Comparison of ENCODE assay signal across 22 cellular contexts in genomic region chr3:105857963-105858362, GRCh38. TPM values are rescaled to one million over a fixed set of nuclear protein-coding genes. Genes with fewer than 3 reads are reported as not detected.
DNase-seq lines count a peak whose midpoint lies in the region; ATAC-seq and TF ChIP-seq lines count a peak whose summit lies in the region.
"Had no signal": no experiment of that assay in that cellular context is flagged by ENCODE, and none has a peak within 500 bp of the region (broad histone marks: within the 10 kb centered on the region; RNA-seq: fewer than 3 reads in every experiment).

No MANE protein-coding gene starts in this region.

- H3K4me3 ChIP-seq in DOHH2 (ENCODE audit: low read length) (no peak overlapping the region), coronary artery (no peak overlapping the region)
- H3K4me3 ChIP-seq: dorsolateral prefrontal cortex, sigmoid colon, thyroid gland had no signal

- DNase-seq in T-helper 2 cell treated with Interferon-gamma antibody and Interleukin-4, amounts not matched to agents 5 μg/mL and 100 μg/mL, for 36 hours (ENCODE audit: low spot score): no peak
- no peak for DNase-seq in T-helper 2 cell
- no peak for DNase-seq in naive thymus-derived CD8-positive, alpha-beta T cell
- no peak for DNase-seq in mucosa of gallbladder (ENCODE audit: low spot score)
- no peak for DNase-seq in NCI-H446 (lab: John Stamatoyannopoulos, UW)
- no peak for DNase-seq in coronary artery (ENCODE audit: low spot score)
- DNase-seq: cerebellar nuclear complex; dorsolateral prefrontal cortex; islet precursor cell; KG1; NCI-H1436; NCI-H345; NCI-H748 treated with DMSO at 0.1 percent for 48 hours; sigmoid colon; stimulated activated CD4-positive, alpha-beta T cell treated with anti-CD3 and anti-CD28 coated beads, Interleukin-4, amount 100 ng/mL, for 4 hours; stimulated activated naive CD4-positive, alpha-beta T cell; thyroid gland had no signal

- no peaks in the 10 kb centered on the region for H3K9me2 ChIP-seq in DOHH2 (replicated peaks; ENCODE audit: control insufficient read depth, low read length)

- H3K27me3 ChIP-seq in DOHH2 (ENCODE audit: control insufficient read depth, low read length): no peaks in the 10 kb centered on the region
- H3K27me3 ChIP-seq: dorsolateral prefrontal cortex, sigmoid colon, thyroid gland had no signal

- POLR2A ChIA-PET in naive thymus-derived CD8-positive, alpha-beta T cell (lab: Charles Lee): interaction anchor here (1.0 kb wide), 1 partner anchor 11 kb away, joined by 4 read pairs; the partner anchor contains the start of gene CBLB

- H3K4me1 Mint-ChIP-seq in T-helper 2 cell treated with Interferon-gamma antibody and Interleukin-4, amounts not matched to agents 5 μg/mL and 100 μg/mL, for 36 hours (ENCODE audit: low read depth): peaks cover 7% of the 10 kb centered on the region
- H3K4me1 Mint-ChIP-seq in activated naive CD8-positive, alpha-beta T cell (ENCODE audit: low read depth): peaks cover 54% of the 10 kb centered on the region
- H3K4me1 Mint-ChIP-seq in naive thymus-derived CD8-positive, alpha-beta T cell: peaks cover 9 to 61% (median 40%) of the 10 kb centered on the region in 4 donors

- ATAC-seq in naive thymus-derived CD8-positive, alpha-beta T cell: peak in 1 of 2 donors; percentile 23
- ATAC-seq: activated T-helper 17 cell treated with anti-CD3 and anti-CD28 coated beads, Interleukin-2, amount 50 U/mL, for 72 hours had no signal

- peak overlapping the region; percentile 3 for H3K27ac Mint-ChIP-seq in T-helper 2 cell treated with Interferon-gamma antibody and Interleukin-4, amounts not matched to agents 5 μg/mL and 100 μg/mL, for 36 hours
- peak overlapping the region; percentile 59 for H3K27ac Mint-ChIP-seq in activated naive CD8-positive, alpha-beta T cell
- H3K27ac Mint-ChIP-seq in naive thymus-derived CD8-positive, alpha-beta T cell: peak overlapping the region in 5 of 10 donors; percentile 1 to 60 (median 9)
- H3K27ac Mint-ChIP-seq: activated T-helper 17 cell treated with anti-CD3 and anti-CD28 coated beads, Interleukin-2, amount 50 U/mL, for 72 hours had no signal

- H3K4me2 ChIP-seq in DOHH2 (ENCODE audit: low read length): peak overlapping the region; percentile 28

- peaks cover 48% of the 10 kb centered on the region for H3K36me3 Mint-ChIP-seq in T-helper 2 cell treated with Interferon-gamma antibody and Interleukin-4, amounts not matched to agents 5 μg/mL and 100 μg/mL, for 36 hours (ENCODE audit: low read depth)
- H3K36me3 Mint-ChIP-seq in activated naive CD8-positive, alpha-beta T cell: peaks cover 35% of the 10 kb centered on the region
- H3K36me3 Mint-ChIP-seq in naive thymus-derived CD8-positive, alpha-beta T cell: peaks cover 5 to 56% (median 30%) of the 10 kb centered on the region in 3 donors

- H3K4me3 Mint-ChIP-seq in T-helper 2 cell treated with Interferon-gamma antibody and Interleukin-4, amounts not matched to agents 5 μg/mL and 100 μg/mL, for 36 hours: no peak overlapping the region
- peak overlapping the region; percentile 49 for H3K4me3 Mint-ChIP-seq in activated naive CD8-positive, alpha-beta T cell
- H3K4me3 Mint-ChIP-seq in naive thymus-derived CD8-positive, alpha-beta T cell: peak overlapping the region in 9 of 10 donors; percentile 15 to 67 (median 33)
- H3K4me3 Mint-ChIP-seq: activated T-helper 17 cell treated with anti-CD3 and anti-CD28 coated beads, Interleukin-2, amount 50 U/mL, for 72 hours had no signal

- H4K20me1 ChIP-seq in DOHH2 (ENCODE audit: control insufficient read depth, insufficient read depth, low read depth, low read length): no peaks in the 10 kb centered on the region

- H3K79me2 ChIP-seq in DOHH2 (ENCODE audit: control insufficient read depth, low read length): peaks cover 79% of the 10 kb centered on the region

- no peak for TF ChIP-seq CTCF in DOHH2 (IDR thresholded peaks at IDR 0.05; ENCODE audit: low read depth, low read length, poor library complexity, severe bottlenecking)
- TF ChIP-seq CTCF in coronary artery (IDR thresholded peaks at IDR 0.05): no peak

- peaks cover 12% of the 10 kb centered on the region for H3F3A ChIP-seq in DOHH2 (ENCODE audit: control insufficient read depth, insufficient read depth)

- H3K27me3 Mint-ChIP-seq in T-helper 2 cell treated with Interferon-gamma antibody and Interleukin-4, amounts not matched to agents 5 μg/mL and 100 μg/mL, for 36 hours (ENCODE audit: low read depth): no peaks in the 10 kb centered on the region
- no peaks in the 10 kb centered on the region for H3K27me3 Mint-ChIP-seq in activated naive CD8-positive, alpha-beta T cell
- H3K27me3 Mint-ChIP-seq in naive thymus-derived CD8-positive, alpha-beta T cell: no peaks in the 10 kb centered on the region
- H3K27me3 Mint-ChIP-seq: activated T-helper 17 cell treated with anti-CD3 and anti-CD28 coated beads, Interleukin-2, amount 50 U/mL, for 72 hours had no signal

- peaks cover 90% of the 10 kb centered on the region for H3K4me1 ChIP-seq in DOHH2 (ENCODE audit: control insufficient read depth, low read length)

- H3K36me3 ChIP-seq in DOHH2 (ENCODE audit: control insufficient read depth, low read length): peaks cover 71% of the 10 kb centered on the region

- peaks cover 3% of the 10 kb centered on the region for H3K9me3 Mint-ChIP-seq in T-helper 2 cell treated with Interferon-gamma antibody and Interleukin-4, amounts not matched to agents 5 μg/mL and 100 μg/mL, for 36 hours
- H3K9me3 Mint-ChIP-seq in activated naive CD8-positive, alpha-beta T cell (ENCODE audit: low read depth): no peaks in the 10 kb centered on the region
- H3K9me3 Mint-ChIP-seq in naive thymus-derived CD8-positive, alpha-beta T cell: peaks cover 0 to 1% (median 0%) of the 10 kb centered on the region in 9 donors
- H3K9me3 Mint-ChIP-seq: activated T-helper 17 cell treated with anti-CD3 and anti-CD28 coated beads, Interleukin-2, amount 50 U/mL, for 72 hours had no signal

- no peaks in the 10 kb centered on the region for H3K9me3 ChIP-seq in DOHH2 (ENCODE audit: control insufficient read depth, insufficient read depth, low read length)
- H3K9me3 ChIP-seq: sigmoid colon, thyroid gland had no signal

- H3K27ac ChIP-seq in DOHH2 (ENCODE audit: low read depth, low read length) (no peak overlapping the region), coronary artery (no peak overlapping the region)
- H3K27ac ChIP-seq: 22Rv1, C4-2B, dorsolateral prefrontal cortex, sigmoid colon, thyroid gland had no signal

RNA-seq across cellular contexts. Expression of gene CBLB, which starts 10.8 kb away (rescaled TPM):
- total RNA-seq in naive thymus-derived CD8-positive, alpha-beta T cell: 100 to 1,000 TPM; 106 to 108 TPM
- polyA plus RNA-seq in naive thymus-derived CD8-positive, alpha-beta T cell: 10 to 100 TPM; 32.1 to 36.6 (median 34.2) TPM
- 33.6 TPM for total RNA-seq in mucosa of gallbladder
